25 cellular contexts compared by ENCODE assay signal in the genomic region with DNA sequence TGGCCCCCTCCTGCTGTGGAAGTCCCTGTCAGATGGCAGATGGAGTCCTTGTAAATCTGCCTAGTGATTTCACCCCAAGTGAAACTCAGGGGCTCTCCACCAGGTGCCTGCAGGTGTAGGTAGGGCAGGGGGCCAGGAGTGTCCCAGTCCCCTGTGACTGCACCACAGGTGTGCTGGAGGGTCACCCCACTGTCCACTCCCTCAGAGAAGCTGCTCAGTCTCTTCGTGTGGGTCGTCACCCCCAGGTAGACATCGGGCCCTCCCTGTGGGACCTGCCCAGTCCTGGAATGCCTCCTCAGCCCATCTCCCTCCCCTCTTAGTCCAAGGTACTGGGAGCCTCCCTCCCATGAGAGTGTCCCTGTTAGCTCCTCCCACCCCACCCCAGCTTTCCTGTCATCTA. TPM values are rescaled to one million over a fixed set of nuclear protein-coding genes. Genes with fewer than 3 reads are reported as not detected.
DNase-seq lines count a peak whose midpoint lies in the region; ATAC-seq and TF ChIP-seq lines count a peak whose summit lies in the region.
"Had no signal": no experiment of that assay in that cellular context is flagged by ENCODE, and none has a peak within 500 bp of the region (broad histone marks: within the 10 kb centered on the region; RNA-seq: fewer than 3 reads in every experiment).

No MANE protein-coding gene starts in this region.

- H3K4me3 ChIP-seq in Peyer's patch (no peak overlapping the region), lower lobe of right lung (no peak overlapping the region), upper lobe of right lung (no peak overlapping the region), heart right ventricle (no peak overlapping the region)
- H3K4me3 ChIP-seq: neural progenitor cell, PC-9, right atrium auricular region, tibial artery had no signal

- peak; percentile 2 for DNase-seq in GM20000 (ENCODE audit: low spot score)
- no peak for DNase-seq in Peyer's patch
- no peak for DNase-seq in lower lobe of right lung
- no peak for DNase-seq in upper lobe of right lung
- DNase-seq in heart right ventricle: no peak
- no peak for DNase-seq in DMS 273 (lab: John Stamatoyannopoulos, UW; ENCODE audit: unreplicated experiment)
- DNase-seq in activated naive CD4-positive, alpha-beta T cell treated with anti-CD3 and anti-CD28 coated beads, Interleukin-2, amount 50 U/mL, for 16 hours: no peak
- DNase-seq: activated CD8-positive, alpha-beta memory T cell treated with anti-CD3 and anti-CD28 coated beads, Interleukin-2, amount 50 U/mL, for 48 hours; activated CD8-positive, alpha-beta T cell treated with anti-CD3 and anti-CD28 coated beads for 36 hours; DMS79 treated with DMSO at 0.1 percent for 48 hours; effector CD8-positive, alpha-beta T cell; GOT3; mesenchymal stem cell; NCI-H1048; Right ventricle myocardium superior; small intestine; T-helper 2 cell; tibial artery had no signal

- ATAC-seq in lower lobe of right lung (no peak), upper lobe of right lung (no peak), heart right ventricle (no peak)
- ATAC-seq: activated CD8-positive, alpha-beta T cell treated with anti-CD3 and anti-CD28 coated beads for 36 hours; activated naive CD4-positive, alpha-beta T cell treated with anti-CD3 and anti-CD28 coated beads, Interleukin-2, amount 50 U/mL, for 72 hours had no signal

- TF ChIP-seq CTCF in GM20000 (IDR thresholded peaks at IDR 0.05; ENCODE audit: extremely low read depth, missing control alignments) (no peak), Peyer's patch (IDR thresholded peaks at IDR 0.05) (no peak), lower lobe of right lung (IDR thresholded peaks at IDR 0.05) (no peak), upper lobe of right lung (IDR thresholded peaks at IDR 0.05) (no peak), heart right ventricle (IDR thresholded peaks at IDR 0.05) (no peak)

- intact Hi-C loops in lower lobe of right lung (cut with DNase I) (no loop called here), upper lobe of right lung (cut with DNase I) (no loop called here), heart right ventricle (cut with DNase I) (no loop called here)

- H3K27ac ChIP-seq in Peyer's patch (peak overlapping the region in 3 of 4 donors; percentile 16 to 49 (median 30)), lower lobe of right lung (peak overlapping the region; percentile 74), upper lobe of right lung (peak overlapping the region; percentile 58), heart right ventricle (peak overlapping the region in 1 of 10 donors; percentile 93)
- H3K27ac ChIP-seq: epithelial cell of prostate, neural progenitor cell, PC-9, right atrium auricular region, tibial artery had no signal

- no peak for TF ChIP-seq POLR2A in Peyer's patch (IDR thresholded peaks at IDR 0.05)

- H3K9me3 ChIP-seq in Peyer's patch: no peaks in the 10 kb centered on the region
- H3K9me3 ChIP-seq in lower lobe of right lung: no peaks in the 10 kb centered on the region
- H3K9me3 ChIP-seq in upper lobe of right lung: no peaks in the 10 kb centered on the region
- no peaks in the 10 kb centered on the region for H3K9me3 ChIP-seq in heart right ventricle
- H3K9me3 ChIP-seq: right atrium auricular region, tibial artery had no signal

- H3K4me1 ChIP-seq in Peyer's patch: peaks cover 0 to 12% (median 8%) of the 10 kb centered on the region in 4 donors
- H3K4me1 ChIP-seq in lower lobe of right lung: peaks cover 24% of the 10 kb centered on the region
- peaks cover 4% of the 10 kb centered on the region for H3K4me1 ChIP-seq in upper lobe of right lung
- H3K4me1 ChIP-seq in heart right ventricle: peaks cover 0 to 80% (median 9%) of the 10 kb centered on the region in 9 donors

- H3K27me3 ChIP-seq in Peyer's patch: no peaks in the 10 kb centered on the region
- peaks cover 36% of the 10 kb centered on the region for H3K27me3 ChIP-seq in lower lobe of right lung (ENCODE audit: low read depth)
- H3K27me3 ChIP-seq in upper lobe of right lung: peaks cover 16% of the 10 kb centered on the region
- peaks cover 0 to 72% (median 53%) of the 10 kb centered on the region in 7 donors for H3K27me3 ChIP-seq in heart right ventricle
- H3K27me3 ChIP-seq: right atrium auricular region had no signal

- H3K36me3 ChIP-seq in Peyer's patch (no peaks in the 10 kb centered on the region), lower lobe of right lung (peaks cover 10% of the 10 kb centered on the region), upper lobe of right lung (peaks cover 4% of the 10 kb centered on the region), heart right ventricle (peaks cover 0 to 11% (median 0%) of the 10 kb centered on the region in 9 donors)
- H3K36me3 ChIP-seq: neural progenitor cell, right atrium auricular region, tibial artery had no signal

- WGBS in heart right ventricle, 2 donors: 83 to 91% methylated on average over 3 of the region's 3 CpGs

RNA-seq across cellular contexts. Expression of gene ALOX5, which starts 4.8 kb away (rescaled TPM):
- total RNA-seq in Peyer's patch (100 to 1,000 TPM in 1 of 4 donors, 10 to 100 TPM in 3; 24.0 to 187 (median 31.6) TPM), lower lobe of right lung (222 TPM), upper lobe of right lung (128 TPM), heart right ventricle (10 to 100 TPM in 1 of 10 donors, 1 to 10 TPM in 9; 1.8 to 21.8 (median 3.4) TPM)
- 1 to 10 TPM; 4.8 to 6.0 TPM for polyA plus RNA-seq in heart right ventricle
- total RNA-seq: glomerular endothelial cell, NCI-H460 had no signal
